ENCODE assay signal across 16 cellular contexts in the genomic region with DNA sequence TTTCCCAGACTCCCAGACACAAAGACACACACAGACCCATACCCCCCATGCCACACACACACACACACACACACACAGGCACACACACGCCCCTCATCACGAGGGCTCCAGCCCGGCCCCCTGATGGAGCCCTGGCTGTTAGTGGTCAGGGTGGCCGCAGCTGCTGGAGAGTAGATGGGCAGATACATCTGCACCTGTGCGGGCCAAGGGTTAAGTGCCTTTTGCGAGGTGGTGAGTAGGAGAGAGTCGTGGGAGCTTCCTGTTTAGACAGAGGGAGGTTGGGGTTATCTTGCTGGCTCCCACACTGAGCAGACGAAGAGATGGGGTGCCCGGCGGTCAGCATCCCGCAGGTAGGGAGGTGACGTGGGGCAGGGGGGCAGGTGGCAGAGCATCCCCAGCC. TPM values are rescaled to one million over a fixed set of nuclear protein-coding genes. Genes with fewer than 3 reads are reported as not detected.
A peak's percentile ranks its signal among the peaks of the same experiment; 100 is the strongest.
DNase-seq lines count a peak whose midpoint lies in the region; ATAC-seq and TF ChIP-seq lines count a peak whose summit lies in the region.
"Had no signal": no experiment of that assay in that cellular context is flagged by ENCODE, and none has a peak within 500 bp of the region (broad histone marks: within the 10 kb centered on the region; RNA-seq: fewer than 3 reads in every experiment).

No MANE protein-coding gene starts in this region.

- no peak overlapping the region for H4K8ac ChIP-seq in neuronal stem cell (ENCODE audit: low read depth, low read length)

- H3K27me3 ChIP-seq in breast epithelium: no peaks in the 10 kb centered on the region
- peaks cover 0 to 82% (median 0%) of the 10 kb centered on the region in 3 experiments for H3K27me3 ChIP-seq in neuronal stem cell (ENCODE audit: control insufficient read depth in 3 of 3, insufficient read depth in 3 of 3, low read depth in 1 of 3, low read length in 3 of 3)

- no CpG with 5 or more reads among the region's 12 CpGs for WGBS in neuronal stem cell (ENCODE audit: extremely low coverage in 2 of 2, insufficient read length in 2 of 2, insufficient replicate concordance in 1 of 2), 2 donors

- H3K27me3 Mint-ChIP-seq in MCF 10A (ENCODE audit: insufficient read depth, unreplicated experiment): peaks cover 42% of the 10 kb centered on the region
- H3K27me3 Mint-ChIP-seq in WTC11 (ENCODE audit: low read depth): no peaks in the 10 kb centered on the region; the same call in 1 of the 2 replicates
- peaks cover 0 to 13% of the 10 kb centered on the region in 2 donors for H3K27me3 Mint-ChIP-seq in natural killer cell (ENCODE audit: low read depth in 2 of 2)

- H3K4me3 ChIP-seq in breast epithelium (no peak overlapping the region), neuronal stem cell (ENCODE audit: low read length in 2 of 2) (no peak overlapping the region)
- H3K4me3 ChIP-seq: A549 had no signal

- peak overlapping the region; percentile 52 for H3K18ac ChIP-seq in neuronal stem cell (ENCODE audit: low read length)

- no peak overlapping the region for H3K14ac ChIP-seq in neuronal stem cell (ENCODE audit: low read length)

- no peak for TF ChIP-seq POLR2A in breast epithelium (IDR thresholded peaks at IDR 0.05)

- no TSS peak for BruUV-seq in MCF 10A (replicated peaks; lab: Mats Ljungman, UMichigan)

- no peak overlapping the region for H2BK5ac ChIP-seq in neuronal stem cell (ENCODE audit: low read length)

- peak overlapping the region; percentile 48 for H3K23ac ChIP-seq in neuronal stem cell (ENCODE audit: low read depth, low read length, poor library complexity)

- H3K4me1 Mint-ChIP-seq in MCF 10A (ENCODE audit: insufficient read depth, unreplicated experiment) (no peaks in the 10 kb centered on the region), WTC11 (peaks cover 23% of the 10 kb centered on the region), natural killer cell (no peaks in the 10 kb centered on the region)
- H3K4me1 Mint-ChIP-seq: CD14-positive monocyte had no signal

- no peak overlapping the region for H3K4me3 Mint-ChIP-seq in MCF 10A (ENCODE audit: unreplicated experiment)
- no peak overlapping the region for H3K4me3 Mint-ChIP-seq in WTC11
- H3K4me3 Mint-ChIP-seq in natural killer cell: no peak overlapping the region
- H3K4me3 Mint-ChIP-seq: CD14-positive monocyte; CD8-positive, alpha-beta T cell had no signal

- DNase-seq in breast epithelium (ENCODE audit: low spot score in 2 of 2) (no peak), MCF 10A (ENCODE audit: unreplicated experiment) (no peak), WTC11 (ENCODE audit: low spot score) (no peak), neuronal stem cell (ENCODE audit: low spot score) (no peak), OCI-M2 (lab: John Stamatoyannopoulos, UW; ENCODE audit: unreplicated experiment) (no peak), natural killer cell (no peak), SIG-M5 (lab: John Stamatoyannopoulos, UW) (no peak)
- DNase-seq: CD8-positive, alpha-beta T cell; COR-L47; DMS153; GF-D8; HCEC 1CT had no signal

- no peak overlapping the region for H4K91ac ChIP-seq in neuronal stem cell (ENCODE audit: low read depth, low read length, poor library complexity)

- H3K36me3 Mint-ChIP-seq in MCF 10A (ENCODE audit: insufficient read depth, unreplicated experiment): no peaks in the 10 kb centered on the region
- H3K36me3 Mint-ChIP-seq in WTC11: no peaks in the 10 kb centered on the region
- H3K36me3 Mint-ChIP-seq in natural killer cell: no peaks in the 10 kb centered on the region
- H3K36me3 Mint-ChIP-seq: CD14-positive monocyte; CD8-positive, alpha-beta T cell had no signal

- H3K4me1 ChIP-seq in breast epithelium: no peaks in the 10 kb centered on the region
- H3K4me1 ChIP-seq in neuronal stem cell (ENCODE audit: control insufficient read depth in 2 of 2, insufficient read depth in 1 of 2, low read depth in 1 of 2, low read length in 2 of 2): peaks cover 0 to 10% of the 10 kb centered on the region in 2 donors
- H3K4me1 ChIP-seq: A549 had no signal

- no peak overlapping the region for H2AFZ ChIP-seq in neuronal stem cell (ENCODE audit: low read length)

- intact Hi-C loops in breast epithelium (cut with DNase I; ENCODE audit: low total_unique reads): no loop called here
- intact Hi-C loops in MCF 10A (cut with micrococcal nuclease): no loop called here
- intact Hi-C loops in natural killer cell (cut with micrococcal nuclease): no loop called here

- H2BK12ac ChIP-seq in neuronal stem cell (ENCODE audit: low read length): no peak overlapping the region

- H3K36me3 ChIP-seq in breast epithelium (no peaks in the 10 kb centered on the region), neuronal stem cell (replicated peaks in 1 of 2; ENCODE audit: control insufficient read depth in 2 of 2, insufficient read depth in 2 of 2, low read length in 2 of 2) (no peaks in the 10 kb centered on the region)

- H3K27ac ChIP-seq in breast epithelium (peak overlapping the region; percentile 21 to 90), neuronal stem cell (replicated peaks; ENCODE audit: low read length) (no peak overlapping the region)
- H3K27ac ChIP-seq: A549, HL-60 had no signal

- ATAC-seq in WTC11: no peak
- no peak for ATAC-seq in natural killer cell
- ATAC-seq: A549; CD8-positive, alpha-beta T cell had no signal

- CTCF ChIA-PET in MCF 10A (lab: Yijun Ruan, JAX) (no interaction called here), WTC11 (lab: Charles Lee) (interaction anchor here (2.5 kb wide), 1 partner anchor 47 kb away, joined by 7 read pairs; no protein-coding TSS in a partner anchor)

- H3K4me2 ChIP-seq in neuronal stem cell (ENCODE audit: insufficient read depth, low read length, poor library complexity, severe bottlenecking): no peak overlapping the region
- H3K4me2 ChIP-seq: A549 had no signal

- no peak overlapping the region for H3K9ac ChIP-seq in neuronal stem cell (ENCODE audit: low read depth, low read length, poor library complexity)

- H2BK120ac ChIP-seq in neuronal stem cell (ENCODE audit: low read depth, low read length): no peak overlapping the region

- H2BK15ac ChIP-seq in neuronal stem cell (ENCODE audit: low read length): no peak overlapping the region

- no peaks in the 10 kb centered on the region for H3K79me1 ChIP-seq in neuronal stem cell (ENCODE audit: low read depth, low read length)

- H3K27ac Mint-ChIP-seq in MCF 10A (ENCODE audit: low read depth, unreplicated experiment) (no peak overlapping the region), WTC11 (peak overlapping the region; percentile 23; the same call in 1 of the 2 replicates), natural killer cell (no peak overlapping the region)
- H3K27ac Mint-ChIP-seq: CD14-positive monocyte; CD8-positive, alpha-beta T cell had no signal

- POLR2A ChIA-PET in MCF 10A (lab: Yijun Ruan, JAX) (interaction anchor here (0.6 to 0.9 kb wide), 2 partner anchors 130 to 616 kb away, joined by 3 to 4 read pairs; no protein-coding TSS in a partner anchor), WTC11 (lab: Charles Lee) (no interaction called here)

- TF ChIP-seq CTCF in breast epithelium (IDR thresholded peaks at IDR 0.05) (no peak), MCF 10A (IDR thresholded peaks at IDR 0.05; ENCODE audit: unreplicated experiment) (no peak), WTC11 (IDR thresholded peaks at IDR 0.05) (no peak), natural killer cell (IDR thresholded peaks at IDR 0.05) (no peak)

- H3K9me3 ChIP-seq in breast epithelium (no peaks in the 10 kb centered on the region), neuronal stem cell (replicated peaks in 1 of 2; ENCODE audit: control insufficient read depth in 2 of 2, insufficient read depth in 1 of 2, low read depth in 1 of 2, low read length in 2 of 2) (no peaks in the 10 kb centered on the region)
- H3K9me3 ChIP-seq: A549 had no signal

- no peaks in the 10 kb centered on the region for H3K9me3 Mint-ChIP-seq in MCF 10A (ENCODE audit: unreplicated experiment)
- H3K9me3 Mint-ChIP-seq in WTC11: no peaks in the 10 kb centered on the region
- no peaks in the 10 kb centered on the region for H3K9me3 Mint-ChIP-seq in natural killer cell
- H3K9me3 Mint-ChIP-seq: CD8-positive, alpha-beta T cell had no signal

- no peak overlapping the region for H2AK5ac ChIP-seq in neuronal stem cell (ENCODE audit: low read depth, low read length)

- H3K4ac ChIP-seq in neuronal stem cell (ENCODE audit: low read length): no peak overlapping the region

TF ChIP-seq in WTC11, 78 proteins besides CTCF, POLR2A, EP300 and RAD21 (continues in another document):
- TF ChIP-seq PRRX2 (CRISPR knock-in tag; IDR thresholded peaks at IDR 0.05): no peak

RNA-seq across cellular contexts. Expression of a gene that starts 8.2 kb away (rescaled TPM):
- 10 to 100 TPM in 1 of 3 donors, 1 to 10 TPM in 2; 4.4 to 35.1 (median 9.9) TPM for total RNA-seq in breast epithelium
- total RNA-seq in MCF 10A (2022): not detected in 2 replicates
- 6.9 to 10.7 TPM (median 8.2 TPM) in 3 replicates for total RNA-seq in WTC11 (2021)
- polyA plus RNA-seq in neuronal stem cell (2013, experiment 1 of 2): 26.3 TPM
- polyA plus RNA-seq in neuronal stem cell (2013, experiment 2 of 2): 25.0 TPM
- not detected for total RNA-seq in natural killer cell
- total RNA-seq: CD8-positive, alpha-beta T cell had no signal
- polyA plus RNA-seq: CD14-positive monocyte had no signal

RNA-seq across cellular contexts. Expression of a gene that starts 31.7 kb away (rescaled TPM):
- total RNA-seq in breast epithelium (10 to 100 TPM; 11.2 to 24.4 (median 21.6) TPM), MCF 10A (2022) (14.4 TPM in 2 replicates), WTC11 (2021) (19.3 to 20.0 TPM (median 19.7 TPM) in 3 replicates), natural killer cell (10 to 100 TPM; 21.9 to 35.4 (median 32.4) TPM)
- polyA plus RNA-seq in neuronal stem cell (2013, experiment 1 of 2): 10.1 TPM
- 10.5 TPM for polyA plus RNA-seq in neuronal stem cell (2013, experiment 2 of 2)

RNA-seq across cellular contexts. Expression of a gene that starts 47.6 kb away (rescaled TPM):
- 10 to 100 TPM; 17.8 to 31.1 (median 27.4) TPM for total RNA-seq in breast epithelium
- total RNA-seq in MCF 10A (2022): 32.9 and 49.2 TPM in 2 replicates
- total RNA-seq in WTC11 (2021): 55.4 to 71.1 TPM (median 58.1 TPM) in 3 replicates
- polyA plus RNA-seq in neuronal stem cell (2013, experiment 1 of 2): 24.4 TPM
- polyA plus RNA-seq in neuronal stem cell (2013, experiment 2 of 2): 22.5 TPM
- 10 to 100 TPM; 17.1 to 23.5 (median 17.1) TPM for total RNA-seq in natural killer cell

RNA-seq across cellular contexts. Expression of a gene that starts 52.7 kb away (rescaled TPM):
- total RNA-seq in breast epithelium (under 1 TPM in 1 of 3 donors, not detected in 2; 0.48 TPM), MCF 10A (2022) (0.20 TPM in 1 of 2 replicates, not detected in the other), WTC11 (2021) (0.11 TPM in 1 of 3 replicates, not detected in the others), natural killer cell (not detected)
- 0.11 TPM for polyA plus RNA-seq in neuronal stem cell (2013, experiment 1 of 2)
- polyA plus RNA-seq in neuronal stem cell (2013, experiment 2 of 2): 0.07 TPM
- total RNA-seq: H1 had no signal
- polyA plus RNA-seq: CD14-positive monocyte, H1 had no signal
